29 cellular contexts compared by ENCODE assay signal in the genomic region with DNA sequence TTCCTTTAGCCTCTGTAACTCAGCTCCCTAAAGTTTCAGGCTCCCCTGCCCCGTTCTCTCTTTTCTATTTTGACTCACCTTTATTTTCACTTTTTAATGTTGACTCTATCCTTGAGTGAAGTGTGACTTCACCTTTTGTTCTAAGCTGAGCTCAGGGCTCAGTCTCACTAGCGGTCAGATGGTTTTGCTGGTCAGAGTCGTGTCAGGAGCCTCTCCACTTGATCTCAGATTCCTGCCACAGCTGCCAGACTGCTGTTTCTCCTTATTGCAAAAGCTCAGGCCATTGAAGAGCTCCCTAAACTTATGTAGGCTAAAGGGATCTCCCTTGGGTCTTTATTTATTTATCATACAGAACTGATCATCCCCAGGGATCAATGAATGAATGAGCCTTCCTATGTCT. TPM values are rescaled to one million over a fixed set of nuclear protein-coding genes. Genes with fewer than 3 reads are reported as not detected.
A peak's percentile ranks its signal among the peaks of the same experiment; 100 is the strongest.
DNase-seq lines count a peak whose midpoint lies in the region; ATAC-seq, FAIRE-seq and TF ChIP-seq lines count a peak whose summit lies in the region.
"Had no signal": no experiment of that assay in that cellular context is flagged by ENCODE, and none has a peak within 500 bp of the region (broad histone marks: within the 10 kb centered on the region; RNA-seq: fewer than 3 reads in every experiment).

No MANE protein-coding gene starts in this region.

- peaks cover 23% of the 10 kb centered on the region for H3K4me1 Mint-ChIP-seq in T-helper 17 cell

- TF ChIP-seq POLR2A in GM12892 (IDR thresholded peaks at IDR 0.05; ENCODE audit: low read depth, low read length), result no peak

- DNase-seq in GM12892 (ENCODE audit: insufficient read length) (no peak), T-helper 17 cell (no peak), iris pigment epithelial cell (ENCODE audit: low read depth) (peak; percentile 69), smooth muscle cell (lab: John Stamatoyannopoulos, UW; ENCODE audit: unreplicated experiment) (no peak), COR-L47 (lab: John Stamatoyannopoulos, UW) (no peak), NCI-H82 (lab: John Stamatoyannopoulos, UW) (no peak)
- DNase-seq in activated CD8-positive, alpha-beta memory T cell treated with anti-CD3 and anti-CD28 coated beads, Interleukin-2, amount 50 U/mL, for 4 hours, result no peak
- DNase-seq: activated B cell treated with CpG ODN at 0.5 μM for 24 hours; activated CD4-positive, alpha-beta T cell treated with anti-CD3 and anti-CD28 coated beads, Interleukin-2, amount 50 U/mL, for 48 hours; activated effector memory CD4-positive, alpha-beta T cell treated with anti-CD3 and anti-CD28 coated beads, Interleukin-2, amount 50 U/mL, for 16 hours; activated T-cell treated with anti-CD3 and anti-CD28 coated beads for 4 hours; CD8-positive, alpha-beta T cell; DMS79 treated with DMSO at 0.1 percent for 48 hours; endodermal cell; esophagus squamous epithelium; heart right ventricle; HFFc6; left ventricle myocardium inferior; NCI-H146; NCI-H2171; NCI-H526 treated with DMSO at 0.1 percent for 48 hours; stimulated activated naive CD4-positive, alpha-beta T cell treated with Interleukin-2 at 50 U/mL for 16 hours; T1000; tibial artery had no signal

- H3K4me3 Mint-ChIP-seq in T-helper 17 cell, result peak overlapping the region; percentile 39
- H3K4me3 Mint-ChIP-seq: activated B cell treated with CpG ODN at 0.5 μM for 24 hours; CD8-positive, alpha-beta T cell; endodermal cell had no signal

- TF ChIP-seq CTCF in C4-2B (conservative IDR thresholded peaks at IDR 0.05) (no peak), smooth muscle cell (IDR thresholded peaks at IDR 0.05; ENCODE audit: borderline replicate concordance, insufficient read depth, poor library complexity, severe bottlenecking) (no peak)

- FAIRE-seq in GM12892 (lab: Jason Lieb, UNC), result peak; percentile 51

- H3K27ac ChIP-seq in C4-2B (peak overlapping the region; percentile 15; the same call in 1 of the 2 replicates), smooth muscle cell (ENCODE audit: low read depth) (no peak overlapping the region)
- H3K27ac ChIP-seq: coronary artery, esophagus squamous epithelium, heart right ventricle, left ventricle myocardium inferior, skin epidermis, tibial artery had no signal

- no peaks in the 10 kb centered on the region for H3K4me1 ChIP-seq in smooth muscle cell (ENCODE audit: low read depth)

- no peak overlapping the region for H2AFZ ChIP-seq in smooth muscle cell (ENCODE audit: low read depth)

- H3K27me3 Mint-ChIP-seq in T-helper 17 cell, result peaks cover 53% of the 10 kb centered on the region
- H3K27me3 Mint-ChIP-seq: activated B cell treated with CpG ODN at 0.5 μM for 24 hours had no signal

- H3K9me3 ChIP-seq in T-helper 17 cell (ENCODE audit: control insufficient read depth, low read length, poor library complexity, severe bottlenecking) (no peaks in the 10 kb centered on the region), smooth muscle cell (replicated peaks; ENCODE audit: low read depth) (no peaks in the 10 kb centered on the region)
- H3K9me3 ChIP-seq: esophagus squamous epithelium, heart right ventricle, left ventricle myocardium inferior, tibial artery had no signal

- peaks cover 6% of the 10 kb centered on the region for H3K36me3 Mint-ChIP-seq in T-helper 17 cell (ENCODE audit: low read depth)
- H3K36me3 Mint-ChIP-seq: CD8-positive, alpha-beta T cell had no signal

- ATAC-seq in T-helper 17 cell, result no peak
- ATAC-seq: CD8-positive, alpha-beta T cell; SK-N-SH treated with all-trans-retinoic acid at 6 μM for 48 hours had no signal

- H3K36me3 ChIP-seq in smooth muscle cell (ENCODE audit: low read depth), result no peaks in the 10 kb centered on the region
- H3K36me3 ChIP-seq: esophagus squamous epithelium, heart right ventricle, left ventricle myocardium inferior, tibial artery had no signal

- H3K27me3 ChIP-seq in smooth muscle cell (ENCODE audit: low read depth), result peaks cover 23% of the 10 kb centered on the region
- H3K27me3 ChIP-seq: esophagus squamous epithelium, tibial artery had no signal

- H3K4me3 ChIP-seq in smooth muscle cell, result no peak overlapping the region
- H3K4me3 ChIP-seq: coronary artery, esophagus squamous epithelium, left ventricle myocardium inferior, skin epidermis, tibial artery had no signal

- H3K4me2 ChIP-seq in smooth muscle cell, result no peak overlapping the region

- WGBS in smooth muscle cell (ENCODE audit: low lambda C conversion rate), result 82% methylated on average over 3 of the region's 3 CpGs

- no peaks in the 10 kb centered on the region for H3F3A ChIP-seq in smooth muscle cell (ENCODE audit: low read depth)

- H3K27ac Mint-ChIP-seq in T-helper 17 cell, result no peak overlapping the region
- H3K27ac Mint-ChIP-seq: activated B cell treated with CpG ODN at 0.5 μM for 24 hours; CD8-positive, alpha-beta T cell; endodermal cell; progenitor cell of endocrine pancreas had no signal

- H3K79me2 ChIP-seq in smooth muscle cell (ENCODE audit: low read depth), result no peaks in the 10 kb centered on the region

- no peaks in the 10 kb centered on the region for H4K20me1 ChIP-seq in smooth muscle cell (ENCODE audit: low read depth)

- no peak overlapping the region for H3K9ac ChIP-seq in smooth muscle cell (ENCODE audit: low read depth)

RNA-seq across cellular contexts. Expression of a gene that starts 13.7 kb away (rescaled TPM):
- polyA plus RNA-seq in GM12892 (2012; ENCODE audit: missing spikeins), result not detected
- not detected for total RNA-seq in T-helper 17 cell
- not detected in 2 replicates for total RNA-seq in smooth muscle cell
- 0.39 TPM in 1 of 2 replicates, not detected in the other for polyA plus RNA-seq in smooth muscle cell
- total RNA-seq: activated B cell treated with CpG ODN at 0.5 μM for 24 hours; CD8-positive, alpha-beta T cell; endodermal cell; esophagus squamous epithelium; heart right ventricle; HFFc6; left ventricle myocardium inferior; progenitor cell of endocrine pancreas had no signal
- polyA plus RNA-seq: heart right ventricle had no signal
